In the genomic region with DNA sequence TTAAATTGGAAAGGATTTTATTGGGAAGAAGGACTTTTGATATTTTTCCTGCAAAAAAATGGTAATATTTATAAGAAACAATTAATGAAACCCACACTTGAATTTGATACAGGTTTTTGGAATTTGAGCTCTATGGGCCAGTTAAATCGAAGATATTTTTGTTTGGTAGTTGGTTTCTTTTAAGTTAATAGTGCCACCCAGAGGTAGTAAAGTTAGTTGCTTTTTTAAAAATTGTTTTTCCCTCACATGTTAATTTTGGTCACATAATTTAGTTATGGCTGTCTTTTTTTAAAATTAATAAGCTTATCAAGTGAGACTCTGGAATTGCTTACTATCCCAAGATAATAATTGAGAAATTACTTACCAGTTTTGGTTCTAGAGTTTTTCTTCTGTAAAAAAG, we compare ENCODE assay signal across 1 cellular context.
TF ChIP-seq lines count a peak whose summit lies in the region.

No MANE protein-coding gene starts in this region.

TF ChIP-seq in SK-N-SH, 30 proteins besides CTCF, POLR2A, EP300 and RAD21 (continued from another document):
- TF ChIP-seq, protein P1, sequence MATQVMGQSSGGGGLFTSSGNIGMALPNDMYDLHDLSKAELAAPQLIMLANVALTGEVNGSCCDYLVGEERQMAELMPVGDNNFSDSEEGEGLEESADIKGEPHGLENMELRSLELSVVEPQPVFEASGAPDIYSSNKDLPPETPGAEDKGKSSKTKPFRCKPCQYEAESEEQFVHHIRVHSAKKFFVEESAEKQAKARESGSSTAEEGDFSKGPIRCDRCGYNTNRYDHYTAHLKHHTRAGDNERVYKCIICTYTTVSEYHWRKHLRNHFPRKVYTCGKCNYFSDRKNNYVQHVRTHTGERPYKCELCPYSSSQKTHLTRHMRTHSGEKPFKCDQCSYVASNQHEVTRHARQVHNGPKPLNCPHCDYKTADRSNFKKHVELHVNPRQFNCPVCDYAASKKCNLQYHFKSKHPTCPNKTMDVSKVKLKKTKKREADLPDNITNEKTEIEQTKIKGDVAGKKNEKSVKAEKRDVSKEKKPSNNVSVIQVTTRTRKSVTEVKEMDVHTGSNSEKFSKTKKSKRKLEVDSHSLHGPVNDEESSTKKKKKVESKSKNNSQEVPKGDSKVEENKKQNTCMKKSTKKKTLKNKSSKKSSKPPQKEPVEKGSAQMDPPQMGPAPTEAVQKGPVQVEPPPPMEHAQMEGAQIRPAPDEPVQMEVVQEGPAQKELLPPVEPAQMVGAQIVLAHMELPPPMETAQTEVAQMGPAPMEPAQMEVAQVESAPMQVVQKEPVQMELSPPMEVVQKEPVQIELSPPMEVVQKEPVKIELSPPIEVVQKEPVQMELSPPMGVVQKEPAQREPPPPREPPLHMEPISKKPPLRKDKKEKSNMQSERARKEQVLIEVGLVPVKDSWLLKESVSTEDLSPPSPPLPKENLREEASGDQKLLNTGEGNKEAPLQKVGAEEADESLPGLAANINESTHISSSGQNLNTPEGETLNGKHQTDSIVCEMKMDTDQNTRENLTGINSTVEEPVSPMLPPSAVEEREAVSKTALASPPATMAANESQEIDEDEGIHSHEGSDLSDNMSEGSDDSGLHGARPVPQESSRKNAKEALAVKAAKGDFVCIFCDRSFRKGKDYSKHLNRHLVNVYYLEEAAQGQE (IDR thresholded peaks at IDR 0.05; ENCODE audit: low read depth, low read length), result no peak
- no peak for TF ChIP-seq EZH2phosphoT487 (IDR thresholded peaks at IDR 0.05; ENCODE audit: borderline replicate concordance, low read depth)
